9 cellular contexts compared by ENCODE assay signal in the genomic region with DNA sequence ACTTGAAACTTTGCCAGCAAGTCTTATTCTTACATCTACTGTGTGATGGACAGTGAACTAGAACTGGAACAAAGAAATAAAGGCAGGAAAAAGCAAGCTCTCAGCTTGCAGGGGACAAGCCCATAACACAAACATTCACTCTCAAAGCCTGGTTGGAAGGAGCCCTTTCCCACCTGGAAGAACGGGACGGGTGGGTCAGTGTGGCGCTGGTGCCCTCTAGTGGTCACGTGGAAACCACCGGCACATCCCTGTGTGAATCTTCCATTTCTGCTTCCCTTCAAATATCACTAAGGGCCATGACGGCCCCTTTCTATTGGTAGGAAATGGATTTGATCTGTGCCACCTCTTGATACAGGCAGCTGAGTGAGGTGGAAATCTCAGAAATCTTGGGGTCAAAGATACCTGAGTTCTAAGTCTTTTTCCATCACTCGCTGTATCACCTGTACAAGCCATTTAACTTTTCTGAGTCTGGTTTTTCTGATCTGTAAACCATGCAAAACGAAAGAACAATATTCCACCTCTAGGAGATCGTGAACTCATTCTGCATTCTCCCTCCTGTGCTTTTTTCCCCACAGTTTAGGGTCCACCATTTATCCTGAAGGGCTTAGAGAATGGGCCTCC.
DNase-seq lines count a peak whose midpoint lies in the region; ATAC-seq, FAIRE-seq and TF ChIP-seq lines count a peak whose summit lies in the region.
"Had no signal": no experiment of that assay in that cellular context is flagged by ENCODE, and none has a peak within 500 bp of the region (broad histone marks: within the 10 kb centered on the region; RNA-seq: fewer than 3 reads in every experiment).

No MANE protein-coding gene starts in this region.

- intact Hi-C loops in CD14-positive monocyte (cut with micrococcal nuclease), result loop anchor here in 1 of 2 donors (1.0 kb wide), 1 partner anchor 517 kb away; no protein-coding TSS in a partner anchor

- no peak for FAIRE-seq in frontal cortex (lab: Jason Lieb, UNC)

- H3K9me3 Mint-ChIP-seq in CD14-positive monocyte, result peaks cover 0 to 5% (median 2%) of the 10 kb centered on the region in 7 donors
- peaks cover 0 to 5% of the 10 kb centered on the region in 2 donors for H3K9me3 Mint-ChIP-seq in activated T-cell treated with anti-CD3 and anti-CD28 coated beads, Interleukin-2, amount 50 U/mL, for 72 hours
- H3K9me3 Mint-ChIP-seq in osteocyte (ENCODE audit: unreplicated experiment), result no peaks in the 10 kb centered on the region

- no peak for ATAC-seq in activated T-cell treated with anti-CD3 and anti-CD28 coated beads, Interleukin-2, amount 50 U/mL, for 72 hours (replicated peaks in 1 of 2)
- ATAC-seq in HG03571 (IDR thresholded peaks at IDR 0.05; ENCODE audit: unreplicated experiment), result no peak
- ATAC-seq: T-cell had no signal

- no peaks in the 10 kb centered on the region for H3K4me1 Mint-ChIP-seq in CD14-positive monocyte
- H3K4me1 Mint-ChIP-seq in activated T-cell treated with anti-CD3 and anti-CD28 coated beads, Interleukin-2, amount 50 U/mL, for 72 hours (ENCODE audit: low read depth), result no peaks in the 10 kb centered on the region
- peaks cover 2% of the 10 kb centered on the region for H3K4me1 Mint-ChIP-seq in osteocyte (ENCODE audit: unreplicated experiment)
- H3K4me1 Mint-ChIP-seq: T-cell had no signal

- H3K4me3 Mint-ChIP-seq in CD14-positive monocyte (no peak overlapping the region), osteocyte (ENCODE audit: unreplicated experiment) (no peak overlapping the region)
- no peak overlapping the region for H3K4me3 Mint-ChIP-seq in activated T-cell treated with anti-CD3 and anti-CD28 coated beads, Interleukin-2, amount 50 U/mL, for 72 hours
- H3K4me3 Mint-ChIP-seq: T-cell had no signal

- H3K27me3 Mint-ChIP-seq in CD14-positive monocyte (ENCODE audit: low read depth in 3 of 3), result peaks cover 0 to 6% (median 4%) of the 10 kb centered on the region in 3 donors
- peaks cover 10% of the 10 kb centered on the region for H3K27me3 Mint-ChIP-seq in activated T-cell treated with anti-CD3 and anti-CD28 coated beads, Interleukin-2, amount 50 U/mL, for 72 hours (ENCODE audit: low read depth)
- H3K27me3 Mint-ChIP-seq in osteocyte (ENCODE audit: unreplicated experiment), result peaks cover 16% of the 10 kb centered on the region

- no peak overlapping the region for H3K27ac Mint-ChIP-seq in CD14-positive monocyte
- H3K27ac Mint-ChIP-seq in activated T-cell treated with anti-CD3 and anti-CD28 coated beads, Interleukin-2, amount 50 U/mL, for 72 hours, result no peak overlapping the region
- no peak overlapping the region for H3K27ac Mint-ChIP-seq in osteocyte (ENCODE audit: unreplicated experiment)
- H3K27ac Mint-ChIP-seq: T-cell had no signal

- TF ChIP-seq CTCF in CD14-positive monocyte (IDR thresholded peaks at IDR 0.05) (peak; percentile 92), GM20000 (IDR thresholded peaks at IDR 0.05; ENCODE audit: extremely low read depth, missing control alignments) (peak; percentile 80), osteocyte (IDR thresholded peaks at IDR 0.05) (peak; percentile 96)

- DNase-seq in CD14-positive monocyte (ENCODE audit: low spot score) (no peak), GM20000 (ENCODE audit: low spot score) (peak; percentile 53), NCI-H748 (lab: John Stamatoyannopoulos, UW; ENCODE audit: unreplicated experiment) (peak; percentile 74), frontal cortex (ENCODE audit: low spot score in 2 of 2) (peak; percentile 24 to 54), osteocyte (ENCODE audit: extremely low spot score, unreplicated experiment) (peak; percentile 90)
- peak; percentile 32 to 39 for DNase-seq in activated T-cell treated with anti-CD3 and anti-CD28 coated beads, Interleukin-2, amount 50 U/mL, for 72 hours
- no peak for DNase-seq in central memory CD4-positive, alpha-beta T cell

- no peaks in the 10 kb centered on the region for H3K36me3 Mint-ChIP-seq in CD14-positive monocyte
- no peaks in the 10 kb centered on the region for H3K36me3 Mint-ChIP-seq in activated T-cell treated with anti-CD3 and anti-CD28 coated beads, Interleukin-2, amount 50 U/mL, for 72 hours (ENCODE audit: insufficient read depth in 2 of 2)
- no peaks in the 10 kb centered on the region for H3K36me3 Mint-ChIP-seq in osteocyte (ENCODE audit: unreplicated experiment)
- H3K36me3 Mint-ChIP-seq: T-cell had no signal

Comparison
In these comparisons a context has a peak if more than half of its experiments do, and no peak if none do; other contexts are left out.
1. DNase-seq: peak in GM20000 (single experiment), NCI-H748 (single experiment), activated T-cell treated with anti-CD3 and anti-CD28 coated beads, Interleukin-2, amount 50 U/mL, for 72 hours (2 of 2), frontal cortex (2 of 2) and osteocyte (single experiment); none in CD14-positive monocyte (single experiment) and central memory CD4-positive, alpha-beta T cell (single experiment).
2. Peak in every context shown above with its lines, with median percentiles within 50 percentile points of each other: CTCF ChIP-seq.